25 cellular contexts compared by ENCODE assay signal in the genomic region with DNA sequence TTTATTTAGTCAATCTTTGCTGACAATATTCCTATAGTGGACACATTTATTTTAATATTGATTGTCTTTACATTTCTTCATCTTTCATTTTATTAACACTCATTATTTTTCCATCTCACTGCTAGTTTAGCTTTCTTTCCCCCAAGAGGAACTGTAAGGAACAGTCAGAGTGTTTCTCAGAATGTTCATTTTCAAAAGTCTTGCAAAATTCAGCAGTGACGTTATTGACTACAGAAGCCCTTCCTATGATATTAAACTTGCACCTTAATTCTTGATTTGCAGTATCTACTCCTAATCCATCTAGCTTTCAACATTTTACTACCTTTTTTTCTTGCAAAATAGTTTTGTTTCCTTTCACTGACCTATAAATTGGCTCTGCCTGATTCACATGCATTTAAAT. TPM values are rescaled to one million over a fixed set of nuclear protein-coding genes. Genes with fewer than 3 reads are reported as not detected.
"Had no signal": no experiment of that assay in that cellular context is flagged by ENCODE, and none has a peak within 500 bp of the region (broad histone marks: within the 10 kb centered on the region; RNA-seq: fewer than 3 reads in every experiment).

No MANE protein-coding gene starts in this region.

- H3K4me1 ChIP-seq: breast epithelium, right lobe of liver, transverse colon, uterus had no signal

- H3K9me3 Mint-ChIP-seq: activated CD8-positive, alpha-beta T cell treated with anti-CD3 and anti-CD28 coated beads for 36 hours; activated naive CD4-positive, alpha-beta T cell treated with anti-CD3 and anti-CD28 coated beads, Interleukin-2, amount 50 U/mL, for 24 hours; endodermal cell; memory B cell; nephron progenitor cell; T-helper 2 cell treated with Interferon-gamma antibody and Interleukin-4, amounts not matched to agents 5 μg/mL and 100 μg/mL, for 36 hours had no signal

- H3K36me3 ChIP-seq: breast epithelium, right lobe of liver, transverse colon, uterus had no signal

- H3K4me3 ChIP-seq: breast epithelium, coronary artery, esophagus squamous epithelium, gastrocnemius medialis, right lobe of liver, skin epidermis, transverse colon, uterus had no signal

- H3K4me3 Mint-ChIP-seq: activated CD4-positive, alpha-beta T cell treated with anti-CD3 and anti-CD28 coated beads, Interleukin-2, amount 10 ng/mL, durations not matched to agents 7 days and 5 days; activated CD8-positive, alpha-beta memory T cell treated with anti-CD3 and anti-CD28 coated beads, Interleukin-2, amount 10 ng/mL, durations not matched to agents 7 days and 5 days; activated CD8-positive, alpha-beta T cell treated with anti-CD3 and anti-CD28 coated beads for 36 hours; activated naive CD4-positive, alpha-beta T cell treated with anti-CD3 and anti-CD28 coated beads, Interleukin-2, amount 50 U/mL, for 24 hours; endodermal cell; memory B cell; nephron progenitor cell; T-helper 2 cell treated with Interferon-gamma antibody and Interleukin-4, amounts not matched to agents 5 μg/mL and 100 μg/mL, for 36 hours had no signal

- H3K27me3 ChIP-seq: breast epithelium, esophagus squamous epithelium, gastrocnemius medialis, right lobe of liver, transverse colon, uterus had no signal

- DNase-seq: activated CD4-positive, alpha-beta T cell treated with anti-CD3 and anti-CD28 coated beads, Interleukin-2, amount 10 ng/mL, durations not matched to agents 7 days and 5 days; activated CD4-positive, CD25-positive, alpha-beta regulatory T cell treated with anti-CD3 and anti-CD28 coated beads, Interleukin-2, amount 50 U/mL, for 72 hours; activated CD8-positive, alpha-beta memory T cell treated with anti-CD3 and anti-CD28 coated beads, Interleukin-2, amount 10 ng/mL, durations not matched to agents 7 days and 5 days; activated CD8-positive, alpha-beta T cell treated with anti-CD3 and anti-CD28 coated beads for 36 hours; activated gamma-delta T cell treated with Interleukin-2 at 50 U/mL for 16 hours; endodermal cell; esophagus squamous epithelium; gastrocnemius medialis; hippocampal formation; nephron progenitor cell; occipital lobe; posterior cingulate gyrus; right lobe of liver; stimulated activated CD4-positive, alpha-beta T cell treated with anti-CD3 and anti-CD28 coated beads, Interleukin-1b, Interleukin-23, amount 100 ng/mL, for 48 hours; transverse colon; uterus had no signal

- ATAC-seq: activated CD8-positive, alpha-beta memory T cell treated with anti-CD3 and anti-CD28 coated beads, Interleukin-2, amount 10 ng/mL, durations not matched to agents 7 days and 5 days; activated CD8-positive, alpha-beta T cell treated with anti-CD3 and anti-CD28 coated beads for 36 hours; gastrocnemius medialis had no signal

- H3K27me3 Mint-ChIP-seq: activated CD4-positive, alpha-beta T cell treated with anti-CD3 and anti-CD28 coated beads, Interleukin-2, amount 10 ng/mL, durations not matched to agents 7 days and 5 days; activated CD8-positive, alpha-beta memory T cell treated with anti-CD3 and anti-CD28 coated beads, Interleukin-2, amount 10 ng/mL, durations not matched to agents 7 days and 5 days; activated CD8-positive, alpha-beta T cell treated with anti-CD3 and anti-CD28 coated beads for 36 hours; activated naive CD4-positive, alpha-beta T cell treated with anti-CD3 and anti-CD28 coated beads, Interleukin-2, amount 50 U/mL, for 24 hours had no signal

- H3K27ac ChIP-seq: breast epithelium, coronary artery, esophagus squamous epithelium, gastrocnemius medialis, right lobe of liver, skin epidermis, transverse colon, uterus, VCaP had no signal

- H3K9me3 ChIP-seq: breast epithelium, esophagus squamous epithelium, gastrocnemius medialis, right lobe of liver, transverse colon, uterus had no signal

- H3K27ac Mint-ChIP-seq: activated CD4-positive, alpha-beta T cell treated with anti-CD3 and anti-CD28 coated beads, Interleukin-2, amount 10 ng/mL, durations not matched to agents 7 days and 5 days; activated CD8-positive, alpha-beta memory T cell treated with anti-CD3 and anti-CD28 coated beads, Interleukin-2, amount 10 ng/mL, durations not matched to agents 7 days and 5 days; activated CD8-positive, alpha-beta T cell treated with anti-CD3 and anti-CD28 coated beads for 36 hours; endodermal cell; memory B cell; nephron progenitor cell; T-helper 2 cell treated with Interferon-gamma antibody and Interleukin-4, amounts not matched to agents 5 μg/mL and 100 μg/mL, for 36 hours had no signal

- H3K4me1 Mint-ChIP-seq: memory B cell, nephron progenitor cell had no signal

RNA-seq across cellular contexts. Expression of a gene that starts 13.0 kb away (rescaled TPM):
- total RNA-seq: endodermal cell had no signal

RNA-seq across cellular contexts. Expression of a gene that starts 25.1 kb away (rescaled TPM):
- total RNA-seq: activated CD8-positive, alpha-beta T cell treated with anti-CD3 and anti-CD28 coated beads for 36 hours; breast epithelium; endodermal cell; esophagus squamous epithelium; gastrocnemius medialis; liver; occipital lobe; right lobe of liver; temporal lobe; transverse colon; uterus had no signal
- polyA plus RNA-seq: liver had no signal

RNA-seq across cellular contexts. Expression of a gene that starts 28.9 kb away (rescaled TPM):
- total RNA-seq: activated CD8-positive, alpha-beta T cell treated with anti-CD3 and anti-CD28 coated beads for 36 hours; endodermal cell; gastrocnemius medialis; temporal lobe; transverse colon had no signal
